Comparison of ENCODE assay signal across 18 cellular contexts in genomic region chr14:53047302-53047701, GRCh38.
DNase-seq lines count a peak whose midpoint lies in the region; ATAC-seq and TF ChIP-seq lines count a peak whose summit lies in the region.
"Had no signal": no experiment of that assay in that cellular context is flagged by ENCODE, and none has a peak within 500 bp of the region (broad histone marks: within the 10 kb centered on the region; RNA-seq: fewer than 3 reads in every experiment).

No MANE protein-coding gene starts in this region.

- BruUV-seq in MCF 10A (replicated peaks; lab: Mats Ljungman, UMichigan), result no TSS peak

- no peak for ATAC-seq in left cardiac atrium
- ATAC-seq: Panc1 had no signal

- no peaks in the 10 kb centered on the region for H3K27me3 Mint-ChIP-seq in mesothelial cell of epicardium (ENCODE audit: low read depth)
- no peaks in the 10 kb centered on the region for H3K27me3 Mint-ChIP-seq in MCF 10A (ENCODE audit: insufficient read depth, unreplicated experiment)

- H3K36me3 Mint-ChIP-seq in mesothelial cell of epicardium, result no peaks in the 10 kb centered on the region
- H3K36me3 Mint-ChIP-seq in MCF 10A (ENCODE audit: insufficient read depth, unreplicated experiment), result peaks cover 22% of the 10 kb centered on the region

- H3K4me1 Mint-ChIP-seq in mesothelial cell of epicardium (peaks cover 39% of the 10 kb centered on the region), MCF 10A (ENCODE audit: insufficient read depth, unreplicated experiment) (no peaks in the 10 kb centered on the region)
- H3K4me1 Mint-ChIP-seq: CD8-positive, alpha-beta memory T cell had no signal

- H3K27me3 ChIP-seq in cardiac muscle cell (no peaks in the 10 kb centered on the region), adipocyte (replicated peaks; ENCODE audit: control insufficient read depth, insufficient read depth, low read length) (no peaks in the 10 kb centered on the region)
- H3K27me3 ChIP-seq: BLaER1 treated with 17β-estradiol and CSF1 and Interleukin-3, amounts not matched to agents 10 nM and 100 nM had no signal

- no peak overlapping the region for H3K9ac ChIP-seq in adipocyte (ENCODE audit: low read length)
- H3K9ac ChIP-seq: BLaER1 treated with 17β-estradiol and CSF1 and Interleukin-3, amounts not matched to agents 10 nM and 100 nM had no signal

- intact Hi-C loops in left cardiac atrium (cut with DNase I), result loop anchor here in 1 of 2 donors (10.0 kb wide), 1 partner anchor 223 kb away; no protein-coding TSS in a partner anchor
- intact Hi-C loops in MCF 10A (cut with micrococcal nuclease), result no loop called here

- H3K27ac ChIP-seq in cardiac muscle cell, result peak overlapping the region; percentile 45
- H3K27ac ChIP-seq: BLaER1 treated with 17β-estradiol and CSF1 and Interleukin-3, amounts not matched to agents 10 nM and 100 nM; HL-60 had no signal

- in situ Hi-C loops in GM13977 (cut with MboI; ENCODE audit: low pct_unique_long_range_greater_than_20kb, low sequenced_read_pairs, unreplicated experiment), result no loop called here

- H3K36me3 ChIP-seq in cardiac muscle cell (peaks cover 6% of the 10 kb centered on the region), adipocyte (ENCODE audit: control insufficient read depth, insufficient read depth, low read length, severe bottlenecking) (peaks cover 22% of the 10 kb centered on the region)

- DNase-seq in cardiac muscle cell (ENCODE audit: low read depth in 1 of 2, low spot score in 1 of 2) (no peak), left cardiac atrium (no peak), adipocyte (ENCODE audit: low read depth) (peak; percentile 64), mesothelial cell of epicardium (ENCODE audit: low spot score in 2 of 2, unreplicated experiment in 2 of 2) (no peak), GM13977 (ENCODE audit: low spot score) (no peak), MCF 10A (ENCODE audit: unreplicated experiment) (no peak), AG08395 (ENCODE audit: low spot score) (no peak)
- no peak for DNase-seq in activated CD4-positive, alpha-beta T cell treated with anti-CD3 and anti-CD28 coated beads for 48 hours
- DNase-seq: CD8-positive, alpha-beta memory T cell; DND-41; H7; NCI-H146; NCI-H2081 treated with DMSO at 0.1 percent for 48 hours; NCI-H226; NCI-H524 treated with DMSO at 0.1 percent for 48 hours had no signal

- H3K9me3 ChIP-seq in cardiac muscle cell (ENCODE audit: low read depth) (no peaks in the 10 kb centered on the region), adipocyte (ENCODE audit: control insufficient read depth, low read length) (no peaks in the 10 kb centered on the region)
- H3K9me3 ChIP-seq: BLaER1 treated with 17β-estradiol and CSF1 and Interleukin-3, amounts not matched to agents 10 nM and 100 nM had no signal

- CTCF ChIA-PET in MCF 10A (lab: Yijun Ruan, JAX), result no interaction called here

- POLR2A ChIA-PET in MCF 10A (lab: Yijun Ruan, JAX), result no interaction called here

- peak overlapping the region; percentile 60 for H3K27ac Mint-ChIP-seq in mesothelial cell of epicardium
- H3K27ac Mint-ChIP-seq in MCF 10A (ENCODE audit: low read depth, unreplicated experiment), result no peak overlapping the region

- H3K4me3 Mint-ChIP-seq in mesothelial cell of epicardium, result no peak overlapping the region
- H3K4me3 Mint-ChIP-seq in MCF 10A (ENCODE audit: unreplicated experiment), result no peak overlapping the region

- no peaks in the 10 kb centered on the region for H3K9me3 Mint-ChIP-seq in mesothelial cell of epicardium
- H3K9me3 Mint-ChIP-seq in MCF 10A (ENCODE audit: unreplicated experiment), result no peaks in the 10 kb centered on the region
- H3K9me3 Mint-ChIP-seq: CD8-positive, alpha-beta memory T cell had no signal

- H3K4me1 ChIP-seq in cardiac muscle cell (ENCODE audit: low read depth), result peaks cover 11% of the 10 kb centered on the region
- H3K4me1 ChIP-seq in adipocyte (ENCODE audit: control insufficient read depth, insufficient read depth, low read length), result peaks cover 29% of the 10 kb centered on the region
- H3K4me1 ChIP-seq: BLaER1 treated with 17β-estradiol and CSF1 and Interleukin-3, amounts not matched to agents 10 nM and 100 nM had no signal

- H3K4me3 ChIP-seq in cardiac muscle cell (no peak overlapping the region), adipocyte (ENCODE audit: low read length) (no peak overlapping the region)
- H3K4me3 ChIP-seq: BLaER1 treated with 17β-estradiol and CSF1 and Interleukin-3, amounts not matched to agents 10 nM and 100 nM had no signal

- TF ChIP-seq CTCF in cardiac muscle cell (IDR thresholded peaks at IDR 0.05; ENCODE audit: low read depth, low read length) (no peak), mesothelial cell of epicardium (IDR thresholded peaks at IDR 0.05; ENCODE audit: unreplicated experiment) (no peak), GM13977 (IDR thresholded peaks at IDR 0.05; ENCODE audit: extremely low read depth, insufficient read depth, missing control alignments) (no peak), MCF 10A (IDR thresholded peaks at IDR 0.05; ENCODE audit: unreplicated experiment) (no peak)
